In genomic region chr3:37290551-37290950, GRCh38 we compare ENCODE assay signal across 1 cellular context.
TF ChIP-seq lines count a peak whose summit lies in the region.

No MANE protein-coding gene starts in this region.

TF ChIP-seq in GM23338, 12 proteins besides CTCF, POLR2A, EP300 and RAD21 (continued from another document):
- TF ChIP-seq REST (IDR thresholded peaks at IDR 0.05; ENCODE audit: unreplicated experiment): no peak
- no peak for TF ChIP-seq EZH2phosphoT487 (IDR thresholded peaks at IDR 0.05; ENCODE audit: unreplicated experiment)
- no peak for TF ChIP-seq ZNF114 (CRISPR knock-in tag; IDR thresholded peaks at IDR 0.05)
- TF ChIP-seq STAT1 (IDR thresholded peaks at IDR 0.05; ENCODE audit: unreplicated experiment): no peak
- TF ChIP-seq JUNB (IDR thresholded peaks at IDR 0.05; ENCODE audit: unreplicated experiment): no peak
- TF ChIP-seq POLR2AphosphoS5 (IDR thresholded peaks at IDR 0.05; ENCODE audit: low read depth): no peak
